ENCODE assay signal across 1 cellular context in genomic region chr6:18264338-18265098, GRCh38.
TF ChIP-seq lines count a peak whose summit lies in the region.

Gene DEK (minus strand): TSS chr6:18264530. CDS start chr6:18263987, 543 bp downstream.

TF ChIP-seq in H1, 55 proteins besides CTCF, POLR2A, EP300 and RAD21 (continued from another document):
- TF ChIP-seq RXRA (IDR thresholded peaks at IDR 0.05; ENCODE audit: insufficient read depth, low read depth, low read length) (no peak), CHD2 (IDR thresholded peaks at IDR 0.05; ENCODE audit: low read length) (no peak), CTBP2 (IDR thresholded peaks at IDR 0.05; ENCODE audit: borderline replicate concordance, insufficient read depth, insufficient read length, low read length) (no peak), FOSL1 (IDR thresholded peaks at IDR 0.05; ENCODE audit: insufficient read depth, low read depth, low read length) (no peak), E2F6 (IDR thresholded peaks at IDR 0.05) (peak; percentile 86), KDM4A (IDR thresholded peaks at IDR 0.05; ENCODE audit: low read depth, low read length, severe bottlenecking) (peak; percentile 28), CHD7 (IDR thresholded peaks at IDR 0.05; ENCODE audit: insufficient replicate concordance, low read length) (no peak), ATF3 (IDR thresholded peaks at IDR 0.05; ENCODE audit: insufficient read depth, low read depth, low read length) (no peak), EZH2 (IDR thresholded peaks at IDR 0.05; ENCODE audit: low read depth, low read length, severe bottlenecking) (no peak), MAX (IDR thresholded peaks at IDR 0.05) (0 out of 2 replicates have a peak, but pooled peaks have one; percentile 7), EGR1 (IDR thresholded peaks at IDR 0.05; ENCODE audit: borderline replicate concordance, low read depth, low read length) (no peak), YY1 (IDR thresholded peaks at IDR 0.05; ENCODE audit: low read depth, low read length) (peak; percentile 93), GABPA (IDR thresholded peaks at IDR 0.05; ENCODE audit: borderline replicate concordance, insufficient read depth, low read length) (no peak), SIRT6 (IDR thresholded peaks at IDR 0.05; ENCODE audit: low read length) (no peak), SUZ12 (IDR thresholded peaks at IDR 0.05; ENCODE audit: low read length) (no peak), NANOG (IDR thresholded peaks at IDR 0.05; ENCODE audit: insufficient read depth, low read depth, low read length, poor library complexity, severe bottlenecking) (no peak), TAF7 (optimal IDR thresholded peaks at IDR 0.05; ENCODE audit: borderline replicate concordance, low read depth, low read length) (peak; percentile 90), SP4 (IDR thresholded peaks at IDR 0.05; ENCODE audit: low read length) (no peak), JUN (IDR thresholded peaks at IDR 0.05; ENCODE audit: low read depth, low read length) (no peak), RBBP5 (IDR thresholded peaks at IDR 0.05; ENCODE audit: borderline replicate concordance, low read depth, low read length) (no peak; the same call in 1 of the 2 replicates), KDM1A (IDR thresholded peaks at IDR 0.05; ENCODE audit: borderline replicate concordance, low read length) (no peak), MAFK (IDR thresholded peaks at IDR 0.05; ENCODE audit: low read depth, low read length) (no peak), TBP (IDR thresholded peaks at IDR 0.05; ENCODE audit: low read depth, low read length) (peak; percentile 66; the same call in 1 of the 2 replicates), HDAC2 (IDR thresholded peaks at IDR 0.05; ENCODE audit: borderline replicate concordance in 1 of 2, low read depth in 2 of 2, low read length in 2 of 2) (peak; percentile 79 to 90; a peak in 3 of 4 replicates), CEBPB (IDR thresholded peaks at IDR 0.05; ENCODE audit: low read depth, low read length) (no peak), CBX5 (IDR thresholded peaks at IDR 0.05; ENCODE audit: low read depth, low read length) (no peak), BRCA1 (IDR thresholded peaks at IDR 0.05; ENCODE audit: low read depth, low read length) (no peak), BCL11A (IDR thresholded peaks at IDR 0.05; ENCODE audit: low read depth in 2 of 2, low read length in 2 of 2) (no peak), SRF (IDR thresholded peaks at IDR 0.05; ENCODE audit: low read depth, low read length) (no peak), USF2 (IDR thresholded peaks at IDR 0.05; ENCODE audit: low read length) (no peak), SP1 (IDR thresholded peaks at IDR 0.05; ENCODE audit: low read depth, low read length) (no peak), SAP30 (IDR thresholded peaks at IDR 0.05; ENCODE audit: insufficient read depth, insufficient replicate concordance, low read length) (no peak), ZNF274 (IDR thresholded peaks at IDR 0.05; ENCODE audit: borderline replicate concordance, extremely low read depth, low read length) (no peak), CHD1 (IDR thresholded peaks at IDR 0.05; ENCODE audit: low read depth, low read length) (no peak), SIN3A (conservative IDR thresholded peaks at IDR 0.05 in 1 of 2, IDR thresholded peaks at IDR 0.05 in 1 of 2; ENCODE audit: low read depth in 1 of 2, low read length in 2 of 2) (0 out of 4 replicates have a peak, but pooled peaks of 1 of the 2 experiments have one; percentile 38), CREB1 (IDR thresholded peaks at IDR 0.05) (no peak), POU5F1 (IDR thresholded peaks at IDR 0.05; ENCODE audit: low read depth, low read length) (no peak), RFX5 (IDR thresholded peaks at IDR 0.05; ENCODE audit: borderline replicate concordance, low read depth, low read length) (no peak), SIX5 (IDR thresholded peaks at IDR 0.05; ENCODE audit: low read depth, low read length) (no peak), ASH2L (IDR thresholded peaks at IDR 0.05; ENCODE audit: low read length) (peak; percentile 68), ATF2 (IDR thresholded peaks at IDR 0.05; ENCODE audit: low read length) (no peak), POLR2AphosphoS5 (IDR thresholded peaks at IDR 0.05; ENCODE audit: low read depth, low read length) (no peak; the same call in 1 of the 2 replicates), NRF1 (IDR thresholded peaks at IDR 0.05; ENCODE audit: low read depth, low read length) (no peak), RNF2 (IDR thresholded peaks at IDR 0.05; ENCODE audit: borderline replicate concordance, low read depth, low read length, missing control alignments, poor library complexity, severe bottlenecking) (no peak), SP2 (IDR thresholded peaks at IDR 0.05; ENCODE audit: low read length) (no peak), TCF12 (IDR thresholded peaks at IDR 0.05; ENCODE audit: low read depth, low read length) (no peak), HDAC6 (IDR thresholded peaks at IDR 0.05; ENCODE audit: low read depth, low read length) (no peak), BACH1 (IDR thresholded peaks at IDR 0.05; ENCODE audit: low read length) (peak; percentile 70)
